Comparison of ENCODE assay signal across 22 cellular contexts in genomic region chr20:57169162-57169561, GRCh38.
"Had no signal": no experiment of that assay in that cellular context is flagged by ENCODE, and none has a peak within 500 bp of the region (broad histone marks: within the 10 kb centered on the region; RNA-seq: fewer than 3 reads in every experiment).

No MANE protein-coding gene starts in this region.

- H3K79me2 ChIP-seq: parathyroid adenoma had no signal

- DNase-seq: activated CD4-positive, alpha-beta memory T cell treated with anti-CD3 and anti-CD28 coated beads for 36 hours; activated CD4-positive, alpha-beta T cell treated with anti-CD3 and anti-CD28 coated beads for 48 hours; activated effector memory CD4-positive, alpha-beta T cell treated with Interleukin-2 at 50 U/mL for 16 hours; activated T-cell treated with anti-CD3 and anti-CD28 coated beads, Interleukin-2, amount 50 U/mL, for 72 hours; caudate nucleus; dermis blood vessel endothelial cell; effector CD8-positive, alpha-beta T cell; erythroblast; foreskin fibroblast; immature natural killer cell; left ventricle myocardium superior; midbrain; nucleus accumbens; stimulated activated CD4-positive, alpha-beta T cell treated with anti-CD3 and anti-CD28 coated beads, Interleukin-12 subunit alpha, Interleukin-12 subunit beta, amount 100 ng/mL, for 4 hours; stimulated activated CD4-positive, alpha-beta T cell treated with anti-CD3 and anti-CD28 coated beads, Interleukin-4, amount 100 ng/mL, for 4 hours; SW 1271; tibial artery had no signal

- H2AFZ ChIP-seq: parathyroid adenoma had no signal

- H3K4me3 Mint-ChIP-seq: activated CD4-positive, alpha-beta memory T cell treated with anti-CD3 and anti-CD28 coated beads for 36 hours; activated naive CD4-positive, alpha-beta T cell treated with anti-CD3 and anti-CD28 coated beads, Interleukin-2, amount 50 U/mL, for 24 hours; activated T-cell treated with anti-CD3 and anti-CD28 coated beads, Interleukin-2, amount 50 U/mL, for 72 hours; immature natural killer cell; natural killer cell treated with Interleukin-12 subunit alpha and Interleukin-12 subunit beta and Interleukin-15 and Interleukin-18, amount 100 ng/mL, for 72 hours; stimulated activated naive CD8-positive, alpha-beta T cell treated with anti-CD3 and anti-CD28 coated beads, Interleukin-15, Interleukin-2, amounts not matched to agents 100 ng/mL and 50 ng/mL, for 24 hours had no signal

- H3K27ac ChIP-seq: parathyroid adenoma, tibial artery had no signal

- H3K4me3 ChIP-seq: tibial artery had no signal

- H3K9me3 ChIP-seq: tibial artery had no signal

- H3K36me3 ChIP-seq: tibial artery had no signal

- H3K4me1 Mint-ChIP-seq: activated naive CD4-positive, alpha-beta T cell treated with anti-CD3 and anti-CD28 coated beads, Interleukin-2, amount 50 U/mL, for 24 hours; immature natural killer cell had no signal

- H3K27me3 Mint-ChIP-seq: stimulated activated naive CD8-positive, alpha-beta T cell treated with anti-CD3 and anti-CD28 coated beads, Interleukin-15, Interleukin-2, amounts not matched to agents 100 ng/mL and 50 ng/mL, for 24 hours had no signal

- H3K27ac Mint-ChIP-seq: activated CD4-positive, alpha-beta memory T cell treated with anti-CD3 and anti-CD28 coated beads for 36 hours; activated naive CD4-positive, alpha-beta T cell treated with anti-CD3 and anti-CD28 coated beads, Interleukin-2, amount 50 U/mL, for 24 hours; activated T-cell treated with anti-CD3 and anti-CD28 coated beads, Interleukin-2, amount 50 U/mL, for 72 hours; immature natural killer cell; natural killer cell treated with Interleukin-12 subunit alpha and Interleukin-12 subunit beta and Interleukin-15 and Interleukin-18, amount 100 ng/mL, for 72 hours; stimulated activated naive CD8-positive, alpha-beta T cell treated with anti-CD3 and anti-CD28 coated beads, Interleukin-15, Interleukin-2, amounts not matched to agents 100 ng/mL and 50 ng/mL, for 24 hours had no signal

- H3K9ac ChIP-seq: parathyroid adenoma had no signal

- FAIRE-seq: urothelium cell line had no signal

- H3K4me1 ChIP-seq: parathyroid adenoma, tibial artery had no signal

- ATAC-seq: activated T-cell treated with anti-CD3 and anti-CD28 coated beads, Interleukin-2, amount 50 U/mL, for 72 hours; natural killer cell treated with Interleukin-12 subunit alpha and Interleukin-12 subunit beta and Interleukin-15 and Interleukin-18, amount 100 ng/mL, for 72 hours had no signal

- H3K36me3 Mint-ChIP-seq: activated CD4-positive, alpha-beta memory T cell treated with anti-CD3 and anti-CD28 coated beads for 36 hours; activated naive CD4-positive, alpha-beta T cell treated with anti-CD3 and anti-CD28 coated beads, Interleukin-2, amount 50 U/mL, for 24 hours; immature natural killer cell; natural killer cell treated with Interleukin-12 subunit alpha and Interleukin-12 subunit beta and Interleukin-15 and Interleukin-18, amount 100 ng/mL, for 72 hours had no signal
